10 cellular contexts compared by ENCODE assay signal in the genomic region with DNA sequence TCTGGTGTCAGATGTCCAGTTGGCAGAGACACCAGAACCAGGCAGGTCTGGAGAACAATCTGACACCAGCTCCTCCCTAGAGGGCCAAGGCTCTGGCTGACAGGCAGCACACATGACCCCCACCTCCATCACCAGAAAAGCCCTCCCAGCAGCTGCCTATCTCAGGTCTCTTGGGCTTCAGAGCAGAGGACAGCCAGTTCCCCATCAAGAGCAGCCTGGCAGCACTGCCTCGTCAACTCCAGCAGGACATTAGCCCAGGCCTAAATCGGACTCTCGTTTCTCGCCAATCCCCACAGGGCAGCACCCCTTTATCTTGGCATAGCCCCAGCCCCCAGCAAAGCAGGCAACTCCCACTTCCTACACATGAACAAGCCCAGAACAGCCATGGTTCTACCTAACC. TPM values are rescaled to one million over a fixed set of nuclear protein-coding genes. Genes with fewer than 3 reads are reported as not detected.
A peak's percentile ranks its signal among the peaks of the same experiment; 100 is the strongest.
DNase-seq lines count a peak whose midpoint lies in the region; ATAC-seq lines count a peak whose summit lies in the region.
"Had no signal": no experiment of that assay in that cellular context is flagged by ENCODE, and none has a peak within 500 bp of the region (broad histone marks: within the 10 kb centered on the region; RNA-seq: fewer than 3 reads in every experiment).

No MANE protein-coding gene starts in this region.

- DNase-seq in NT2/D1 (ENCODE audit: low read depth, low spot score) (no peak), epithelial cell of prostate (ENCODE audit: low read depth, low spot score) (no peak), RKO (ENCODE audit: low spot score) (no peak), NCI-H82 (lab: John Stamatoyannopoulos, UW) (no peak)
- DNase-seq: BE2C, GDM1 had no signal

- H3K9ac ChIP-seq in NT2/D1 (ENCODE audit: insufficient read length, low read depth) (peak overlapping the region; percentile 50), subcutaneous abdominal adipose tissue (ENCODE audit: low read length in 5 of 5) (peak overlapping the region in 2 of 5 donors; percentile 37 to 38)

- H3K27me3 ChIP-seq in NT2/D1 (ENCODE audit: insufficient read depth, insufficient read length) = no peaks in the 10 kb centered on the region
- H3K27me3 ChIP-seq in subcutaneous abdominal adipose tissue (ENCODE audit: control insufficient read depth in 5 of 5, insufficient read depth in 4 of 5, low read length in 5 of 5) = no peaks in the 10 kb centered on the region
- H3K27me3 ChIP-seq: BE2C had no signal

- peak overlapping the region; percentile 100 for H3K27ac ChIP-seq in epithelial cell of prostate
- H3K27ac ChIP-seq in mesodermal cell (ENCODE audit: low read depth, low read length, severe bottlenecking) = peak overlapping the region; percentile 16
- peak overlapping the region; percentile 54 for H3K27ac ChIP-seq in subcutaneous abdominal adipose tissue (ENCODE audit: low read depth, low read length)

- H3K36me3 ChIP-seq in NT2/D1 (ENCODE audit: insufficient read depth, insufficient read length, low read length) (peaks cover 27% of the 10 kb centered on the region), mesodermal cell (ENCODE audit: control insufficient read depth, insufficient read depth, low read length) (peaks cover 39% of the 10 kb centered on the region), subcutaneous abdominal adipose tissue (ENCODE audit: control insufficient read depth in 5 of 5, insufficient read depth in 5 of 5, low read length in 5 of 5) (no peaks in the 10 kb centered on the region)
- H3K36me3 ChIP-seq: BE2C had no signal

- peaks cover 22% of the 10 kb centered on the region for H3K4me1 ChIP-seq in NT2/D1 (ENCODE audit: insufficient read depth, insufficient read length)
- H3K4me1 ChIP-seq in mesodermal cell (ENCODE audit: control insufficient read depth, insufficient read depth, low read length, poor library complexity, severe bottlenecking) = peaks cover 37% of the 10 kb centered on the region
- H3K4me1 ChIP-seq in subcutaneous abdominal adipose tissue (ENCODE audit: control insufficient read depth in 5 of 5, insufficient read depth in 5 of 5, low read length in 5 of 5) = peaks cover 12 to 75% (median 59%) of the 10 kb centered on the region in 5 donors

- 88 to 100% methylated on average over 3 to 4 of the region's 4 CpGs for WGBS in mesodermal cell (ENCODE audit: insufficient coverage in 2 of 2), 2 experiments

- ATAC-seq in HG03097 (IDR thresholded peaks at IDR 0.05; ENCODE audit: low FRiP score, unreplicated experiment) (no peak), HG02610 (IDR thresholded peaks at IDR 0.05; ENCODE audit: unreplicated experiment) (no peak)

- H3K9me3 ChIP-seq in NT2/D1 (ENCODE audit: insufficient read depth, low read length) = no peaks in the 10 kb centered on the region
- H3K9me3 ChIP-seq in mesodermal cell (ENCODE audit: control insufficient read depth, low read length) = no peaks in the 10 kb centered on the region
- no peaks in the 10 kb centered on the region for H3K9me3 ChIP-seq in subcutaneous abdominal adipose tissue (ENCODE audit: control insufficient read depth in 5 of 5, low read length in 5 of 5)
- H3K9me3 ChIP-seq: BE2C had no signal

- H3K4me3 ChIP-seq in NT2/D1 (ENCODE audit: insufficient read length, low read depth) (no peak overlapping the region), mesodermal cell (ENCODE audit: extremely low read depth, insufficient read depth, low read length, poor library complexity, severe bottlenecking) (no peak overlapping the region), subcutaneous abdominal adipose tissue (ENCODE audit: low read depth in 1 of 5, low read length in 5 of 5) (peak overlapping the region in 2 of 5 donors; percentile 9 to 18)

RNA-seq across cellular contexts. Expression of a gene that starts 4.4 kb away (rescaled TPM):
- 133 TPM for polyA plus RNA-seq in mesodermal cell (2013, experiment 1 of 2)
- 116 TPM for polyA plus RNA-seq in mesodermal cell (2013, experiment 2 of 2)

RNA-seq across cellular contexts. Expression of a gene that starts 29.6 kb away (rescaled TPM):
- polyA plus RNA-seq in mesodermal cell (2013, experiment 1 of 2) = 51.8 TPM
- polyA plus RNA-seq in mesodermal cell (2013, experiment 2 of 2) = 41.0 TPM

RNA-seq across cellular contexts. Expression of a gene that starts 30.7 kb away (rescaled TPM):
- polyA plus RNA-seq in mesodermal cell (2013, experiment 1 of 2) = 380 TPM
- polyA plus RNA-seq in mesodermal cell (2013, experiment 2 of 2) = 318 TPM

RNA-seq across cellular contexts. Expression of a gene that starts 47.7 kb away (rescaled TPM):
- 0.77 TPM for polyA plus RNA-seq in mesodermal cell (2013, experiment 1 of 2)
- 0.51 TPM for polyA plus RNA-seq in mesodermal cell (2013, experiment 2 of 2)

RNA-seq across cellular contexts. Expression of a gene that starts 53.9 kb away (rescaled TPM):
- 72.1 TPM for polyA plus RNA-seq in mesodermal cell (2013, experiment 1 of 2)
- 61.6 TPM for polyA plus RNA-seq in mesodermal cell (2013, experiment 2 of 2)

Comparison
In these comparisons a context has a peak if more than half of its experiments do, and no peak if none do; other contexts are left out.
1. H3K27ac ChIP-seq: peak in every context shown above with its lines; median percentile 100 in epithelial cell of prostate; 54 in subcutaneous abdominal adipose tissue; 16 in mesodermal cell.